Comparison of ENCODE assay signal across 8 cellular contexts in genomic region chr21:14545906-14546480, GRCh38. TPM values are rescaled to one million over a fixed set of nuclear protein-coding genes. Genes with fewer than 3 reads are reported as not detected.
DNase-seq lines count a peak whose midpoint lies in the region; ATAC-seq lines count a peak whose summit lies in the region.

SAMSN1 (minus strand) TSS chr21:14546315; CDS start chr21:14546261, 54 bp downstream.

- intact Hi-C loops in CD4-positive, alpha-beta memory T cell (cut with micrococcal nuclease) = loop anchor here (1.0 to 5.0 kb wide), 7 partner anchors 12 to 1186 kb away; partner anchors contain the start of gene HSPA13
- intact Hi-C loops in left cardiac atrium (cut with DNase I) = no loop called here

- POLR2A ChIA-PET in CD4-positive, alpha-beta memory T cell (lab: Charles Lee; ENCODE audit: partially characterized antibody) = interaction anchor here (0.7 to 5.9 kb wide), 6 partner anchors 10 to 131 kb away, joined by 3 to 39 read pairs (median 15); no protein-coding TSS in a partner anchor
- POLR2A ChIA-PET in activated CD4-positive, alpha-beta memory T cell treated with anti-CD3 and anti-CD28 coated beads, Interleukin-2, amount 10 ng/mL, durations not matched to agents 7 days and 5 days (lab: Charles Lee) = interaction anchor here (0.9 to 7.5 kb wide), 7 partner anchors 18 to 190 kb away, joined by 3 to 196 read pairs (median 9); partner anchors contain the start of gene HSPA13

- H3K27ac ChIP-seq in CD4-positive, alpha-beta memory T cell (ENCODE audit: low read depth, low read length) = peak within 1 kb of the TSS; percentile 78

- ATAC-seq in GM21381 (IDR thresholded peaks at IDR 0.05; ENCODE audit: unreplicated experiment) (peak; percentile 83), left cardiac atrium (peak; percentile 77 to 83)

- peaks cover 0 to 16% of the 10 kb centered on the region in 2 donors for H3K36me3 Mint-ChIP-seq in CD4-positive, alpha-beta memory T cell
- H3K36me3 Mint-ChIP-seq in activated CD4-positive, alpha-beta memory T cell treated with anti-CD3 and anti-CD28 coated beads, Interleukin-2, amount 10 ng/mL, durations not matched to agents 7 days and 5 days (ENCODE audit: low read depth) = peaks cover 27% of the 10 kb centered on the region

- H3K27ac Mint-ChIP-seq in CD4-positive, alpha-beta memory T cell = peak within 1 kb of the TSS; percentile 87 to 97 (median 95)
- peak within 1 kb of the TSS; percentile 87 for H3K27ac Mint-ChIP-seq in activated CD4-positive, alpha-beta memory T cell treated with anti-CD3 and anti-CD28 coated beads, Interleukin-2, amount 10 ng/mL, durations not matched to agents 7 days and 5 days

- no peaks in the 10 kb centered on the region for H3K27me3 ChIP-seq in CD4-positive, alpha-beta memory T cell (ENCODE audit: insufficient read depth, low read length)

- H3K27me3 Mint-ChIP-seq in CD4-positive, alpha-beta memory T cell = no peaks in the 10 kb centered on the region
- no peaks in the 10 kb centered on the region for H3K27me3 Mint-ChIP-seq in activated CD4-positive, alpha-beta memory T cell treated with anti-CD3 and anti-CD28 coated beads, Interleukin-2, amount 10 ng/mL, durations not matched to agents 7 days and 5 days

- peaks cover 42 to 79% (median 61%) of the 10 kb centered on the region in 4 donors for H3K4me1 Mint-ChIP-seq in CD4-positive, alpha-beta memory T cell
- H3K4me1 Mint-ChIP-seq in activated CD4-positive, alpha-beta memory T cell treated with anti-CD3 and anti-CD28 coated beads, Interleukin-2, amount 10 ng/mL, durations not matched to agents 7 days and 5 days = peaks cover 62% of the 10 kb centered on the region

- H3K36me3 ChIP-seq in CD4-positive, alpha-beta memory T cell (ENCODE audit: insufficient read depth, low read length) = no peaks in the 10 kb centered on the region

- no peaks in the 10 kb centered on the region for H3K9me3 ChIP-seq in CD4-positive, alpha-beta memory T cell (ENCODE audit: control insufficient read depth in 1 of 2, low read length in 2 of 2)

- peak within 1 kb of the TSS; percentile 48 to 98 for H3K4me3 ChIP-seq in CD4-positive, alpha-beta memory T cell (ENCODE audit: low read length in 2 of 2)
- peak within 1 kb of the TSS; percentile 61 for H3K4me3 ChIP-seq in Jurkat, Clone E6-1 (ENCODE audit: low read length)

- peak within 1 kb of the TSS; percentile 89 to 99 (median 94) for H3K4me3 Mint-ChIP-seq in CD4-positive, alpha-beta memory T cell
- H3K4me3 Mint-ChIP-seq in activated CD4-positive, alpha-beta memory T cell treated with anti-CD3 and anti-CD28 coated beads, Interleukin-2, amount 10 ng/mL, durations not matched to agents 7 days and 5 days = peak within 1 kb of the TSS; percentile 98

- peak; percentile 79 to 90 (median 85) for DNase-seq in CD4-positive, alpha-beta memory T cell
- DNase-seq in Jurkat, Clone E6-1 (ENCODE audit: low read depth, low spot score) = peak; percentile 90
- peak; percentile 83 for DNase-seq in activated CD4-positive, alpha-beta memory T cell treated with anti-CD3 and anti-CD28 coated beads, Interleukin-2, amount 10 ng/mL, durations not matched to agents 7 days and 5 days
- peak; percentile 24 for DNase-seq in left cardiac atrium
- DNase-seq in stimulated activated CD8-positive, alpha-beta memory T cell treated with anti-CD3 and anti-CD28 coated beads, Interleukin-15, amount 100 ng/mL, for 48 hours (ENCODE audit: low read depth in 2 of 2) = peak; percentile 41 to 48
- DNase-seq in LoVo (ENCODE audit: low spot score) = no peak
- no peak for DNase-seq in NCI-H2227 (lab: John Stamatoyannopoulos, UW; ENCODE audit: unreplicated experiment)

- H3K4me1 ChIP-seq in CD4-positive, alpha-beta memory T cell (ENCODE audit: insufficient read depth, low read length) = peaks cover 78% of the 10 kb centered on the region

- no peaks in the 10 kb centered on the region for H3K9me3 Mint-ChIP-seq in CD4-positive, alpha-beta memory T cell
- H3K9me3 Mint-ChIP-seq in activated CD4-positive, alpha-beta memory T cell treated with anti-CD3 and anti-CD28 coated beads, Interleukin-2, amount 10 ng/mL, durations not matched to agents 7 days and 5 days = no peaks in the 10 kb centered on the region

- CTCF ChIA-PET in CD4-positive, alpha-beta memory T cell (lab: Charles Lee; ENCODE audit: partially characterized antibody) = interaction anchor here (1.0 to 1.2 kb wide), 2 partner anchors 12 to 48 kb away, joined by 3 to 4 read pairs; no protein-coding TSS in a partner anchor
- CTCF ChIA-PET in activated CD4-positive, alpha-beta memory T cell treated with anti-CD3 and anti-CD28 coated beads, Interleukin-2, amount 10 ng/mL, durations not matched to agents 7 days and 5 days (lab: Charles Lee) = interaction anchor here (1.4 kb wide), 1 partner anchor 191 kb away, joined by 3 read pairs; no protein-coding TSS in a partner anchor

RNA-seq across cellular contexts. Expression of gene SAMSN1, which starts in this region (rescaled TPM):
- 10 to 100 TPM; 58.0 to 59.5 TPM for total RNA-seq in CD4-positive, alpha-beta memory T cell
- 10 to 100 TPM; 50.8 to 56.3 TPM for polyA plus RNA-seq in CD4-positive, alpha-beta memory T cell
- polyA plus RNA-seq in Jurkat, Clone E6-1 (2012; ENCODE audit: insufficient read depth, insufficient read length) = 8.5 TPM
- 10 to 100 TPM; 87.1 to 91.0 TPM for total RNA-seq in activated CD4-positive, alpha-beta memory T cell treated with anti-CD3 and anti-CD28 coated beads, Interleukin-2, amount 10 ng/mL, durations not matched to agents 7 days and 5 days
- total RNA-seq in left cardiac atrium = 1 to 10 TPM; 3.8 to 4.8 TPM

Comparison
In these comparisons a context has a peak if more than half of its experiments do, and no peak if none do; other contexts are left out.
1. RNA of gene SAMSN1 (total RNA-seq): 87.1 to 91.0 TPM in activated CD4-positive, alpha-beta memory T cell treated with anti-CD3 and anti-CD28 coated beads, Interleukin-2, amount 10 ng/mL, durations not matched to agents 7 days and 5 days and 58.0 to 59.5 TPM in CD4-positive, alpha-beta memory T cell; 3.8 to 4.8 TPM in left cardiac atrium; every median in the first group is over 10 times any median in the second.
2. DNase-seq: peak in CD4-positive, alpha-beta memory T cell (5 of 5), Jurkat, Clone E6-1 (single experiment), activated CD4-positive, alpha-beta memory T cell treated with anti-CD3 and anti-CD28 coated beads, Interleukin-2, amount 10 ng/mL, durations not matched to agents 7 days and 5 days (single experiment), left cardiac atrium (single experiment) and stimulated activated CD8-positive, alpha-beta memory T cell treated with anti-CD3 and anti-CD28 coated beads, Interleukin-15, amount 100 ng/mL, for 48 hours (2 of 2); none in LoVo (single experiment) and NCI-H2227 (single experiment).